In genomic region chr7:29189743-29190201, GRCh38 we compare ENCODE assay signal across 8 cellular contexts. TPM values are rescaled to one million over a fixed set of nuclear protein-coding genes. Genes with fewer than 3 reads are reported as not detected.
DNase-seq lines count a peak whose midpoint lies in the region; ATAC-seq and TF ChIP-seq lines count a peak whose summit lies in the region.

No MANE protein-coding gene starts in this region.

- H3K27me3 Mint-ChIP-seq in activated CD8-positive, alpha-beta T cell treated with anti-CD3 and anti-CD28 coated beads, Interleukin-2, amount 10 ng/mL, durations not matched to agents 7 days and 5 days (ENCODE audit: low read depth): peaks cover 42% of the 10 kb centered on the region
- H3K27me3 Mint-ChIP-seq in naive thymus-derived CD4-positive, alpha-beta T cell: peaks cover 25 to 58% (median 53%) of the 10 kb centered on the region in 5 donors

- no peaks in the 10 kb centered on the region for H3K27me3 ChIP-seq in naive thymus-derived CD4-positive, alpha-beta T cell (ENCODE audit: control insufficient read depth in 2 of 2, insufficient read depth in 2 of 2, low read length in 2 of 2)
- peaks cover 22% of the 10 kb centered on the region for H3K27me3 ChIP-seq in suprapubic skin

- H3K4me3 ChIP-seq in naive thymus-derived CD4-positive, alpha-beta T cell (ENCODE audit: low read length): no peak overlapping the region
- H3K4me3 ChIP-seq in suprapubic skin: no peak overlapping the region

- no peaks in the 10 kb centered on the region for H3K4me1 Mint-ChIP-seq in activated CD8-positive, alpha-beta T cell treated with anti-CD3 and anti-CD28 coated beads, Interleukin-2, amount 10 ng/mL, durations not matched to agents 7 days and 5 days (ENCODE audit: low read depth)
- peaks cover 0 to 13% (median 0%) of the 10 kb centered on the region in 7 donors for H3K4me1 Mint-ChIP-seq in naive thymus-derived CD4-positive, alpha-beta T cell

- H3K4me3 Mint-ChIP-seq in activated CD8-positive, alpha-beta T cell treated with anti-CD3 and anti-CD28 coated beads, Interleukin-2, amount 10 ng/mL, durations not matched to agents 7 days and 5 days: no peak overlapping the region
- H3K4me3 Mint-ChIP-seq in naive thymus-derived CD4-positive, alpha-beta T cell: no peak overlapping the region

- no peak overlapping the region for H3K27ac Mint-ChIP-seq in activated CD8-positive, alpha-beta T cell treated with anti-CD3 and anti-CD28 coated beads, Interleukin-2, amount 10 ng/mL, durations not matched to agents 7 days and 5 days
- no peak overlapping the region for H3K27ac Mint-ChIP-seq in naive thymus-derived CD4-positive, alpha-beta T cell

- DNase-seq in DMS53 treated with DMSO at 0.1 percent for 48 hours (lab: John Stamatoyannopoulos, UW; ENCODE audit: unreplicated experiment): peak; percentile 91
- DNase-seq in NCI-H345 treated with DMSO at 0.1 percent for 48 hours (lab: John Stamatoyannopoulos, UW; ENCODE audit: unreplicated experiment): peak; percentile 96
- DNase-seq in activated CD8-positive, alpha-beta T cell treated with anti-CD3 and anti-CD28 coated beads, Interleukin-2, amount 10 ng/mL, durations not matched to agents 7 days and 5 days: peak; percentile 72
- peak; percentile 33 to 56 for DNase-seq in erythroblast (lab: John Stamatoyannopoulos, UW)
- peak in 7 of 9 donors; percentile 9 to 50 (median 23) for DNase-seq in naive thymus-derived CD4-positive, alpha-beta T cell
- DNase-seq in suprapubic skin (ENCODE audit: low spot score in 2 of 2): peak in 1 of 2 donors; percentile 64

- no peaks in the 10 kb centered on the region for H3K36me3 ChIP-seq in naive thymus-derived CD4-positive, alpha-beta T cell (ENCODE audit: control insufficient read depth in 2 of 3, insufficient read depth in 3 of 3, low read length in 3 of 3)
- no peaks in the 10 kb centered on the region for H3K36me3 ChIP-seq in suprapubic skin

- no peaks in the 10 kb centered on the region for H3K9me3 Mint-ChIP-seq in activated CD8-positive, alpha-beta T cell treated with anti-CD3 and anti-CD28 coated beads, Interleukin-2, amount 10 ng/mL, durations not matched to agents 7 days and 5 days (ENCODE audit: insufficient read depth)
- no peaks in the 10 kb centered on the region for H3K9me3 Mint-ChIP-seq in naive thymus-derived CD4-positive, alpha-beta T cell

- POLR2A ChIA-PET in activated CD8-positive, alpha-beta T cell treated with anti-CD3 and anti-CD28 coated beads, Interleukin-2, amount 10 ng/mL, durations not matched to agents 7 days and 5 days (lab: Charles Lee): interaction anchor here (1.1 kb wide), 1 partner anchor 219 kb away, joined by 3 read pairs; no protein-coding TSS in a partner anchor
- POLR2A ChIA-PET in naive thymus-derived CD4-positive, alpha-beta T cell (lab: Charles Lee): no interaction called here

- no peak overlapping the region for H3K27ac ChIP-seq in naive thymus-derived CD4-positive, alpha-beta T cell (ENCODE audit: low read depth, low read length)
- no peak overlapping the region for H3K27ac ChIP-seq in suprapubic skin

- no peak for TF ChIP-seq POLR2A in erythroblast (IDR thresholded peaks at IDR 0.05; ENCODE audit: low read length)
- TF ChIP-seq POLR2A in suprapubic skin (IDR thresholded peaks at IDR 0.05): no peak

- no peak for TF ChIP-seq EP300 in suprapubic skin (IDR thresholded peaks at IDR 0.05)

- 22% methylated on average over 12 of the region's 16 CpGs for WGBS in suprapubic skin

- peak; percentile 53 to 80 for TF ChIP-seq CTCF in suprapubic skin (IDR thresholded peaks at IDR 0.05)

- peak; percentile 52 for ATAC-seq in HG03045 (IDR thresholded peaks at IDR 0.05; ENCODE audit: unreplicated experiment)
- ATAC-seq in activated CD8-positive, alpha-beta T cell treated with anti-CD3 and anti-CD28 coated beads, Interleukin-2, amount 10 ng/mL, durations not matched to agents 7 days and 5 days: peak; percentile 54
- peak; percentile 71 for ATAC-seq in naive thymus-derived CD4-positive, alpha-beta T cell
- ATAC-seq in GM21528 (IDR thresholded peaks at IDR 0.05; ENCODE audit: low FRiP score, unreplicated experiment): no peak

- H3K9me3 ChIP-seq in naive thymus-derived CD4-positive, alpha-beta T cell (ENCODE audit: control insufficient read depth in 2 of 3, low read length in 3 of 3): no peaks in the 10 kb centered on the region
- no peaks in the 10 kb centered on the region for H3K9me3 ChIP-seq in suprapubic skin

- CTCF ChIA-PET in activated CD8-positive, alpha-beta T cell treated with anti-CD3 and anti-CD28 coated beads, Interleukin-2, amount 10 ng/mL, durations not matched to agents 7 days and 5 days (lab: Charles Lee): interaction anchor here (0.6 to 3.8 kb wide), 53 partner anchors 8 to 295 kb away, joined by 3 to 46 read pairs (median 5); no protein-coding TSS in a partner anchor
- CTCF ChIA-PET in naive thymus-derived CD4-positive, alpha-beta T cell (lab: Charles Lee): interaction anchor here (0.6 to 3.3 kb wide), 4 partner anchors 8 to 219 kb away, joined by 3 to 34 read pairs (median 4); no protein-coding TSS in a partner anchor

- intact Hi-C loops in naive thymus-derived CD4-positive, alpha-beta T cell (cut with micrococcal nuclease): loop anchor here (1.0 to 10.0 kb wide), 5 partner anchors 145 to 267 kb away; no protein-coding TSS in a partner anchor

- no peaks in the 10 kb centered on the region for H3K4me1 ChIP-seq in naive thymus-derived CD4-positive, alpha-beta T cell (ENCODE audit: control insufficient read depth in 2 of 2, insufficient read depth in 2 of 2, low read length in 2 of 2)
- H3K4me1 ChIP-seq in suprapubic skin: peaks cover 16% of the 10 kb centered on the region

- H3K36me3 Mint-ChIP-seq in activated CD8-positive, alpha-beta T cell treated with anti-CD3 and anti-CD28 coated beads, Interleukin-2, amount 10 ng/mL, durations not matched to agents 7 days and 5 days (ENCODE audit: low read depth): no peaks in the 10 kb centered on the region
- H3K36me3 Mint-ChIP-seq in naive thymus-derived CD4-positive, alpha-beta T cell: no peaks in the 10 kb centered on the region

RNA-seq across cellular contexts. Expression of gene CHN2, which starts 4.8 kb away (rescaled TPM):
- 1 to 10 TPM; 8.7 to 9.2 TPM for total RNA-seq in activated CD8-positive, alpha-beta T cell treated with anti-CD3 and anti-CD28 coated beads, Interleukin-2, amount 10 ng/mL, durations not matched to agents 7 days and 5 days
- total RNA-seq in naive thymus-derived CD4-positive, alpha-beta T cell: 10 to 100 TPM in 1 of 5 experiments, 1 to 10 TPM in 2, under 1 TPM in 2; 0.34 to 28.1 (median 1.8) TPM
- polyA plus RNA-seq in naive thymus-derived CD4-positive, alpha-beta T cell: under 1 TPM; 0.47 to 0.98 TPM
- total RNA-seq in suprapubic skin: 1 to 10 TPM; 3.3 to 9.6 (median 6.2) TPM

RNA-seq across cellular contexts. Expression of gene CPVL, which starts 43.4 kb away (rescaled TPM):
- not detected for total RNA-seq in activated CD8-positive, alpha-beta T cell treated with anti-CD3 and anti-CD28 coated beads, Interleukin-2, amount 10 ng/mL, durations not matched to agents 7 days and 5 days
- total RNA-seq in naive thymus-derived CD4-positive, alpha-beta T cell: 10 to 100 TPM in 2 of 5 experiments, 1 to 10 TPM in 2, under 1 TPM in 1; 0.48 to 88.3 (median 3.2) TPM
- polyA plus RNA-seq in naive thymus-derived CD4-positive, alpha-beta T cell: under 1 TPM; 0.32 to 0.78 TPM
- total RNA-seq in suprapubic skin: 10 to 100 TPM in 2 of 4 donors, 1 to 10 TPM in 2; 8.1 to 17.1 (median 10.1) TPM
